ENCODE assay signal across 10 cellular contexts in the genomic region with DNA sequence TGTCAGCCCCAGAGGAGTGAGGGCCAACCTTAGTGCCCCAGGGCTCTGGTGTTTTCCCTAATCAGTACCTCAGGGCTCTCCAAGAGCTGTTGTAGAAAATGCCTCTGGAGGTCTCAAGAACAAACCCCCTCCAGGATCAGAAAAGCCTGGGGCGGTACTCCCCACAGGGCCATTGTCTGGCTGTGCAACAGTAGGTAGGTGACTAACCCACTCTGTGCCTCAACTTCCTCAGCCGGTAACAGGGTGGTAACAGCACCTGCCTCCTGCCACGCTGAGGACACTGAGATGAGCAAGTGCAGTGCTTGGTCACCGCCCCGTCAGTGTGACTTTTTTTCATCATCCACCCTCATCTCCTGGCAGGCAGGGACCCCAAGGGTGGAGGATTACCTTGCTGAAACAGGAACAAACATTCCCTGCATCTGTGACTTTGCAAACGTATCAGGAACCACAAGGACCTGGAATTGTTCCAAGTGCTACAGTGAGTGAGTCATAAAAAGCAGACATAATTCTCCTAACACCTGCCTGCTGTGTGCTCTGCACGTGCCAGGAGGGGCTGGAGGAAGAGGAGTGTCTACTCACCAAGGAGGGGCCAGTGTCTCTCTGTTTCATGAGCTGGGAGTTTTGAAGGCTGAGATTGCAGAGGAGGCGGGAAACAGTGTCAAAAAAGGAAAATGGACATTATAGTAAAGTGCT.
DNase-seq lines count a peak whose midpoint lies in the region; ATAC-seq and TF ChIP-seq lines count a peak whose summit lies in the region.
"Had no signal": no experiment of that assay in that cellular context is flagged by ENCODE, and none has a peak within 500 bp of the region (broad histone marks: within the 10 kb centered on the region; RNA-seq: fewer than 3 reads in every experiment).

No MANE protein-coding gene starts in this region.

- no peaks in the 10 kb centered on the region for H4K20me1 ChIP-seq in PC-3 (ENCODE audit: low read length)

- no peak overlapping the region for H3K4me3 ChIP-seq in PC-3 (ENCODE audit: low read length)

- DNase-seq in ELR (ENCODE audit: low read depth) (peak; percentile 2), M059J (ENCODE audit: low read depth) (peak; percentile 72), PC-3 (peak; percentile 38), kidney tubule cell (ENCODE audit: low spot score) (peak; percentile 74), GM10266 (ENCODE audit: extremely low spot score) (no peak), NCI-H1048 (lab: John Stamatoyannopoulos, UW) (no peak), activated gamma-delta T cell (lab: John Stamatoyannopoulos, UW) (no peak)
- DNase-seq: aorta, Caco-2 had no signal

- BruUV-seq in PC-3 (replicated peaks; lab: Mats Ljungman, UMichigan): no TSS peak

- no peaks in the 10 kb centered on the region for H3K36me3 ChIP-seq in PC-3 (ENCODE audit: low read depth, low read length)

- CTCF ChIA-PET in PC-3 (lab: Charles Lee): no interaction called here

- 0 out of 2 replicates have a peak, but pooled peaks cover 3% of the 10 kb centered on the region for H3K27me3 ChIP-seq in PC-3 (ENCODE audit: low read length)

- no peaks in the 10 kb centered on the region for H3K79me2 ChIP-seq in PC-3 (ENCODE audit: low read length)

- ATAC-seq in PC-3 (no peak), GM19397 (IDR thresholded peaks at IDR 0.05; ENCODE audit: unreplicated experiment) (no peak)

- intact Hi-C loops in PC-3 (cut with micrococcal nuclease): no loop called here

- H3K9me3 ChIP-seq in PC-3 (ENCODE audit: low read length): peaks cover 16% of the 10 kb centered on the region; the same call in 1 of the 2 replicates
- H3K9me3 ChIP-seq: Caco-2 had no signal

- no peaks in the 10 kb centered on the region for H3K4me1 ChIP-seq in PC-3 (ENCODE audit: insufficient read depth, low read length)
- H3K4me1 ChIP-seq: Caco-2 had no signal

- TF ChIP-seq CTCF in PC-3 (conservative IDR thresholded peaks at IDR 0.05; ENCODE audit: low read depth, low read length): no peak
- no peak for TF ChIP-seq CTCF in GM10266 (IDR thresholded peaks at IDR 0.05; ENCODE audit: control insufficient read depth, insufficient read depth, low read depth, missing control alignments)

- H3F3A ChIP-seq in PC-3 (ENCODE audit: low read length, unreplicated experiment): no peaks in the 10 kb centered on the region

- no peak overlapping the region for H3K27ac ChIP-seq in PC-3 (ENCODE audit: low read length)

- no peak overlapping the region for H2AFZ ChIP-seq in PC-3 (ENCODE audit: low read length)

- POLR2A ChIA-PET in PC-3 (lab: Charles Lee; ENCODE audit: unreplicated experiment): no interaction called here

- no peak overlapping the region for H3K4me2 ChIP-seq in PC-3 (ENCODE audit: low read length)

- H3K9ac ChIP-seq in PC-3 (ENCODE audit: low read length): no peak overlapping the region

- no peaks in the 10 kb centered on the region for H3K9me2 ChIP-seq in PC-3 (replicated peaks; ENCODE audit: low read length)

Comparison
In these comparisons a context has a peak if more than half of its experiments do, and no peak if none do; other contexts are left out.
1. DNase-seq: peak in ELR (single experiment), M059J (single experiment), PC-3 (single experiment) and kidney tubule cell (single experiment); none in GM10266 (single experiment), NCI-H1048 (single experiment) and activated gamma-delta T cell (single experiment).